14 cellular contexts compared by ENCODE assay signal in the genomic region with DNA sequence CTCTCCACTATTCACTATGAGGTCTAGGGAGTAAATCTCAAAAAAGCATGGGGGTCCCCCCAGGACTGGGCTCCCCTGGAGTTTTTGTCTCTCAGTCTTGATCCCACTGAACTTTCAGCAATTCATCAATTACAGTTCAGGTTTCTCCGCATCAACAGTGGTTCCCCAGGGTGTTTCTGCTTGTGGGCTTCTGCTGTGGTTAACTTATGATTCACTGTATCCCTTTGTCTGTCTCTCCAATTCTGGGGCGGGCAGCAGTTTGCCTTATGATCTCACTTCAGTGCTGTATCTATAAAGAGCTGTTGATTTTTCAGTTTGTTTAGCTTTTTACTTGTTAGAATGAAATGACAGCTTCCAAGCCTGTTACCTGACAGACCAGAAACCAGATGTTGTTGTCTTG.
DNase-seq lines count a peak whose midpoint lies in the region; ATAC-seq lines count a peak whose summit lies in the region.
"Had no signal": no experiment of that assay in that cellular context is flagged by ENCODE, and none has a peak within 500 bp of the region (broad histone marks: within the 10 kb centered on the region; RNA-seq: fewer than 3 reads in every experiment).

No MANE protein-coding gene starts in this region.

- no peak overlapping the region for H3K4ac ChIP-seq in mesenchymal stem cell (ENCODE audit: low read depth in 1 of 2, low read length in 2 of 2)

- no peak overlapping the region for H2BK5ac ChIP-seq in mesenchymal stem cell (ENCODE audit: low read depth, low read length, poor library complexity, severe bottlenecking)

- H2BK12ac ChIP-seq in mesenchymal stem cell (ENCODE audit: low read length in 2 of 2) = no peak overlapping the region

- H3K36me3 ChIP-seq in mesenchymal stem cell (ENCODE audit: control insufficient read depth in 1 of 2, insufficient read depth in 2 of 2, low read depth in 1 of 2, low read length in 2 of 2) = no peaks in the 10 kb centered on the region

- peak; percentile 8 for DNase-seq in NK-92 treated with Interleukin-12 subunit alpha and Interleukin-12 subunit beta, amount 100 ng/mL, for 24 hours (lab: John Stamatoyannopoulos, UW)
- DNase-seq in NK-92 (lab: John Stamatoyannopoulos, UW; ENCODE audit: unreplicated experiment) = no peak
- DNase-seq in NCI-H2029 (lab: John Stamatoyannopoulos, UW) = peak; percentile 42
- peak; percentile 42 for DNase-seq in SW480 (ENCODE audit: low spot score)
- DNase-seq in mesenchymal stem cell = no peak
- no peak for DNase-seq in substantia nigra (lab: John Stamatoyannopoulos, UW)
- no peak for DNase-seq in inferior parietal cortex (ENCODE audit: extremely low spot score)
- DNase-seq: activated CD4-positive, alpha-beta T cell treated with anti-CD3 and anti-CD28 coated beads, Interleukin-2, amount 50 U/mL, for 4 hours; activated effector memory CD4-positive, alpha-beta T cell treated with anti-CD3 and anti-CD28 coated beads, Interleukin-2, amount 50 U/mL, for 16 hours; effector memory CD4-positive, alpha-beta T cell; MM.1S; RPMI8226 had no signal

- no peak overlapping the region for H3K4me2 ChIP-seq in mesenchymal stem cell (ENCODE audit: low read length, poor library complexity, severe bottlenecking)

- H3K27ac ChIP-seq in mesenchymal stem cell (ENCODE audit: low read length, poor library complexity, severe bottlenecking) = no peak overlapping the region
- no peak overlapping the region for H3K27ac ChIP-seq in substantia nigra (ENCODE audit: low read depth, low read length, poor library complexity, severe bottlenecking)

- no peak overlapping the region for H3K18ac ChIP-seq in mesenchymal stem cell (ENCODE audit: low read depth in 1 of 2, low read length in 2 of 2)

- H2BK120ac ChIP-seq in mesenchymal stem cell (ENCODE audit: low read depth, low read length) = no peak overlapping the region

- no peak overlapping the region for H4K91ac ChIP-seq in mesenchymal stem cell (ENCODE audit: low read length)

- WGBS in mesenchymal stem cell = 71% methylated on average over 2 of the region's 2 CpGs

- H2AFZ ChIP-seq in mesenchymal stem cell (ENCODE audit: low read depth, low read length) = no peak overlapping the region

- H3K14ac ChIP-seq in mesenchymal stem cell (ENCODE audit: low read length in 2 of 2) = no peak overlapping the region

- no peak overlapping the region for H2AK5ac ChIP-seq in mesenchymal stem cell (ENCODE audit: low read length, severe bottlenecking)

- no peak overlapping the region for H2BK15ac ChIP-seq in mesenchymal stem cell (ENCODE audit: low read depth, poor library complexity, severe bottlenecking)

- H4K8ac ChIP-seq in mesenchymal stem cell (ENCODE audit: low read length) = no peak overlapping the region

- H3K9me3 ChIP-seq in mesenchymal stem cell (ENCODE audit: control insufficient read depth, low read length) = no peaks in the 10 kb centered on the region

- no peaks in the 10 kb centered on the region for H3K79me1 ChIP-seq in mesenchymal stem cell (replicated peaks; ENCODE audit: low read length, poor library complexity, severe bottlenecking)

- ATAC-seq in GM21717 (IDR thresholded peaks at IDR 0.05; ENCODE audit: unreplicated experiment) = no peak
- ATAC-seq: HCT116 had no signal

- no peaks in the 10 kb centered on the region for H3K4me1 ChIP-seq in mesenchymal stem cell (ENCODE audit: control insufficient read depth, insufficient read depth, low read depth, low read length)

- H3K4me3 ChIP-seq in mesenchymal stem cell (ENCODE audit: insufficient read depth in 1 of 2, low read depth in 1 of 2, low read length in 2 of 2) = no peak overlapping the region

- no peak overlapping the region for H3K23ac ChIP-seq in mesenchymal stem cell (ENCODE audit: low read length in 2 of 2)

- peaks cover 0 to 26% of the 10 kb centered on the region in 2 experiments for H3K27me3 ChIP-seq in mesenchymal stem cell (ENCODE audit: control insufficient read depth in 1 of 2, insufficient read depth in 1 of 2, low read length in 2 of 2)

- peak overlapping the region; percentile 12 for H3K9ac ChIP-seq in mesenchymal stem cell (ENCODE audit: low read length)

Comparison
In these comparisons a context has a peak if more than half of its experiments do, and no peak if none do; other contexts are left out.
1. DNase-seq: peak in NK-92 treated with Interleukin-12 subunit alpha and Interleukin-12 subunit beta, amount 100 ng/mL, for 24 hours (single experiment), NCI-H2029 (single experiment) and SW480 (single experiment); none in NK-92 (single experiment), mesenchymal stem cell (single experiment), substantia nigra (0 of 49) and inferior parietal cortex (single experiment).